In genomic region chr10:124942317-124943169, GRCh38 we compare ENCODE assay signal across 12 cellular contexts. TPM values are rescaled to one million over a fixed set of nuclear protein-coding genes. Genes with fewer than 3 reads are reported as not detected.
A peak's percentile ranks its signal among the peaks of the same experiment; 100 is the strongest.
DNase-seq lines count a peak whose midpoint lies in the region; ATAC-seq and TF ChIP-seq lines count a peak whose summit lies in the region.
"Had no signal": no experiment of that assay in that cellular context is flagged by ENCODE, and none has a peak within 500 bp of the region (broad histone marks: within the 10 kb centered on the region; RNA-seq: fewer than 3 reads in every experiment).

No MANE protein-coding gene starts in this region.

- DNase-seq in activated naive CD4-positive, alpha-beta T cell treated with Interleukin-2 at 50 U/mL for 16 hours, result no peak
- DNase-seq in central memory CD8-positive, alpha-beta T cell (ENCODE audit: low spot score in 2 of 2), result no peak
- DNase-seq in medulla oblongata (ENCODE audit: extremely low spot score) (peak; percentile 29), vagina (ENCODE audit: extremely low spot score in 2 of 2) (no peak), activated gamma-delta T cell (lab: John Stamatoyannopoulos, UW) (no peak), cerebellum (ENCODE audit: low spot score) (no peak)
- DNase-seq: NCI-H446 treated with DMSO at 0.1 percent for 48 hours, thyroid gland had no signal

- no peaks in the 10 kb centered on the region for H3K27me3 Mint-ChIP-seq in activated naive CD4-positive, alpha-beta T cell treated with anti-CD3 and anti-CD28 coated beads, Interleukin-2, amount 50 U/mL, for 24 hours
- no peaks in the 10 kb centered on the region for H3K27me3 Mint-ChIP-seq in central memory CD8-positive, alpha-beta T cell
- no peaks in the 10 kb centered on the region for H3K27me3 Mint-ChIP-seq in stimulated activated memory B cell treated with anti-CD40 and anti-IgM and Interleukin-4, amounts not matched to agents 10 μg/mL and 1 μg/mL and 100 μg/mL, for 72 hours

- H3K4me3 Mint-ChIP-seq in activated naive CD4-positive, alpha-beta T cell treated with anti-CD3 and anti-CD28 coated beads, Interleukin-2, amount 50 U/mL, for 24 hours, result no peak overlapping the region
- no peak overlapping the region for H3K4me3 Mint-ChIP-seq in central memory CD8-positive, alpha-beta T cell
- no peak overlapping the region for H3K4me3 Mint-ChIP-seq in stimulated activated memory B cell treated with anti-CD40 and anti-IgM and Interleukin-4, amounts not matched to agents 10 μg/mL and 1 μg/mL and 100 μg/mL, for 72 hours

- TF ChIP-seq CTCF in vagina (IDR thresholded peaks at IDR 0.05), result no peak

- peaks cover 8% of the 10 kb centered on the region for H3K36me3 Mint-ChIP-seq in activated naive CD4-positive, alpha-beta T cell treated with anti-CD3 and anti-CD28 coated beads, Interleukin-2, amount 50 U/mL, for 24 hours
- H3K36me3 Mint-ChIP-seq in central memory CD8-positive, alpha-beta T cell (ENCODE audit: insufficient read depth), result peaks cover 16% of the 10 kb centered on the region
- H3K36me3 Mint-ChIP-seq in stimulated activated memory B cell treated with anti-CD40 and anti-IgM and Interleukin-4, amounts not matched to agents 10 μg/mL and 1 μg/mL and 100 μg/mL, for 72 hours, result peaks cover 14% of the 10 kb centered on the region

- H3K4me1 ChIP-seq in vagina, result peaks cover 79% of the 10 kb centered on the region

- intact Hi-C loops in vagina (cut with DNase I), result no loop called here

- H3K4me3 ChIP-seq in vagina, result no peak overlapping the region
- H3K4me3 ChIP-seq: A549, SK-N-MC, thyroid gland had no signal

- H3K9me3 Mint-ChIP-seq in activated naive CD4-positive, alpha-beta T cell treated with anti-CD3 and anti-CD28 coated beads, Interleukin-2, amount 50 U/mL, for 24 hours, result no peaks in the 10 kb centered on the region
- no peaks in the 10 kb centered on the region for H3K9me3 Mint-ChIP-seq in central memory CD8-positive, alpha-beta T cell
- H3K9me3 Mint-ChIP-seq in stimulated activated memory B cell treated with anti-CD40 and anti-IgM and Interleukin-4, amounts not matched to agents 10 μg/mL and 1 μg/mL and 100 μg/mL, for 72 hours, result no peaks in the 10 kb centered on the region

- H3K27me3 ChIP-seq in vagina, result no peaks in the 10 kb centered on the region
- H3K27me3 ChIP-seq: thyroid gland had no signal

- H3K36me3 ChIP-seq in vagina, result no peaks in the 10 kb centered on the region
- H3K36me3 ChIP-seq: thyroid gland had no signal

- peak overlapping the region; percentile 66 for H3K27ac Mint-ChIP-seq in activated naive CD4-positive, alpha-beta T cell treated with anti-CD3 and anti-CD28 coated beads, Interleukin-2, amount 50 U/mL, for 24 hours
- H3K27ac Mint-ChIP-seq in central memory CD8-positive, alpha-beta T cell (ENCODE audit: low read depth), result peak overlapping the region; percentile 50
- H3K27ac Mint-ChIP-seq in stimulated activated memory B cell treated with anti-CD40 and anti-IgM and Interleukin-4, amounts not matched to agents 10 μg/mL and 1 μg/mL and 100 μg/mL, for 72 hours, result no peak overlapping the region

- H3K9me3 ChIP-seq in vagina, result no peaks in the 10 kb centered on the region
- H3K9me3 ChIP-seq: A549, thyroid gland had no signal

- H3K27ac ChIP-seq in vagina, result peak overlapping the region; percentile 76
- H3K27ac ChIP-seq: A549, SK-N-MC, thyroid gland had no signal

- H3K4me1 Mint-ChIP-seq in activated naive CD4-positive, alpha-beta T cell treated with anti-CD3 and anti-CD28 coated beads, Interleukin-2, amount 50 U/mL, for 24 hours, result peaks cover 66% of the 10 kb centered on the region
- H3K4me1 Mint-ChIP-seq in central memory CD8-positive, alpha-beta T cell, result peaks cover 59% of the 10 kb centered on the region
- H3K4me1 Mint-ChIP-seq in stimulated activated memory B cell treated with anti-CD40 and anti-IgM and Interleukin-4, amounts not matched to agents 10 μg/mL and 1 μg/mL and 100 μg/mL, for 72 hours, result peaks cover 58% of the 10 kb centered on the region

- TF ChIP-seq POLR2A in vagina (IDR thresholded peaks at IDR 0.05), result no peak

- ATAC-seq in central memory CD8-positive, alpha-beta T cell (replicated peaks; ENCODE audit: extremely low read depth, poor library complexity, severe bottlenecking), result no peak
- no peak for ATAC-seq in stimulated activated memory B cell treated with anti-CD40 and anti-IgM and Interleukin-4, amounts not matched to agents 10 μg/mL and 1 μg/mL and 100 μg/mL, for 72 hours
- ATAC-seq: A549 had no signal

RNA-seq across cellular contexts. Expression of gene ZRANB1, which starts 0.6 kb away (rescaled TPM):
- 23.8 TPM for total RNA-seq in vagina
- total RNA-seq in cerebellum, result 45.7 TPM
